Comparison of ENCODE assay signal across 8 cellular contexts in genomic region chr2:42792087-42792582, GRCh38. TPM values are rescaled to one million over a fixed set of nuclear protein-coding genes. Genes with fewer than 3 reads are reported as not detected.
A peak's percentile ranks its signal among the peaks of the same experiment; 100 is the strongest.
DNase-seq lines count a peak whose midpoint lies in the region; ATAC-seq and TF ChIP-seq lines count a peak whose summit lies in the region.

No MANE protein-coding gene starts in this region.

- H3K27me3 ChIP-seq in BJ (ENCODE audit: control insufficient read depth, insufficient read depth, low read length) (peaks cover 12% of the 10 kb centered on the region), RWPE2 (ENCODE audit: insufficient read depth, poor library complexity, severe bottlenecking) (peaks cover 13% of the 10 kb centered on the region), neural cell (ENCODE audit: insufficient read depth, low read depth, low read length) (peaks cover 32% of the 10 kb centered on the region)

- peak overlapping the region; percentile 22 for H3K4me3 ChIP-seq in BJ (ENCODE audit: low read depth, low read length)
- peak overlapping the region; percentile 25 for H3K4me3 ChIP-seq in RWPE2 (ENCODE audit: severe bottlenecking)
- peak overlapping the region; percentile 23 for H3K4me3 ChIP-seq in neural cell (ENCODE audit: low read length)

- no peaks in the 10 kb centered on the region for H4K20me1 ChIP-seq in neural cell (ENCODE audit: insufficient read depth)

- CTCF ChIA-PET in BJ (lab: Yijun Ruan, JAX) = interaction anchor here (1.0 kb wide), 1 partner anchor 9 kb away, joined by 3 read pairs; no protein-coding TSS in a partner anchor

- no peak for TF ChIP-seq RAD21 in neural cell (conservative IDR thresholded peaks at IDR 0.05)

- H3K36me3 ChIP-seq in BJ (ENCODE audit: control insufficient read depth, insufficient read depth, low read length) (no peaks in the 10 kb centered on the region), RWPE2 (ENCODE audit: low read depth) (no peaks in the 10 kb centered on the region), neural cell (ENCODE audit: insufficient read depth, low read length) (no peaks in the 10 kb centered on the region)

- DNase-seq in BJ (ENCODE audit: low read depth) (no peak), RWPE2 (ENCODE audit: low spot score) (no peak), GOT3 (lab: John Stamatoyannopoulos, UW) (no peak), NCI-H1417 (lab: John Stamatoyannopoulos, UW) (no peak), AG08395 (ENCODE audit: low spot score) (no peak)

- peak; percentile 24 for ATAC-seq in GM21529 (IDR thresholded peaks at IDR 0.05; ENCODE audit: unreplicated experiment)
- peak; percentile 28; the same call in 2 of the 3 replicates for ATAC-seq in RWPE2 (ENCODE audit: low read depth)
- peak; percentile 60 for ATAC-seq in esophagus mucosa

- H3K9me2 ChIP-seq in neural cell (ENCODE audit: insufficient read depth, low read length) = no peaks in the 10 kb centered on the region

- no peak overlapping the region for H3K27ac ChIP-seq in RWPE2 (ENCODE audit: poor library complexity, severe bottlenecking)
- H3K27ac ChIP-seq in neural cell (ENCODE audit: low read length) = no peak overlapping the region

- no peak for TF ChIP-seq CTCF in BJ (IDR thresholded peaks at IDR 0.05; ENCODE audit: insufficient read depth, low read depth, low read length)
- TF ChIP-seq CTCF in RWPE2 (IDR thresholded peaks at IDR 0.05; ENCODE audit: poor library complexity, severe bottlenecking) = no peak
- TF ChIP-seq CTCF in neural cell (IDR thresholded peaks at IDR 0.05; ENCODE audit: poor library complexity, severe bottlenecking) = no peak

- POLR2A ChIA-PET in BJ (lab: Charles Lee) = no interaction called here

- no peaks in the 10 kb centered on the region for H3K79me2 ChIP-seq in neural cell (replicated peaks; ENCODE audit: insufficient read depth, low read length)

- H3K9me3 ChIP-seq in RWPE2 (ENCODE audit: severe bottlenecking) (no peaks in the 10 kb centered on the region), neural cell (ENCODE audit: low read length) (no peaks in the 10 kb centered on the region)

- H3K4me2 ChIP-seq in neural cell (ENCODE audit: low read length) = no peak overlapping the region

- H3K9ac ChIP-seq in neural cell (ENCODE audit: low read length) = no peak overlapping the region

- H2AFZ ChIP-seq in neural cell (ENCODE audit: low read depth, low read length) = no peak overlapping the region

- no peaks in the 10 kb centered on the region for H3F3A ChIP-seq in neural cell (ENCODE audit: insufficient read depth, low read length, poor library complexity, severe bottlenecking)

- TF ChIP-seq EP300 in neural cell (conservative IDR thresholded peaks at IDR 0.05; ENCODE audit: poor library complexity, severe bottlenecking) = no peak

- peaks cover 11% of the 10 kb centered on the region for H3K4me1 ChIP-seq in RWPE2 (ENCODE audit: insufficient read depth, poor library complexity, severe bottlenecking)

TF ChIP-seq in neural cell, 6 proteins besides CTCF, POLR2A, EP300 and RAD21:
- no peak for TF ChIP-seq TAF1 (IDR thresholded peaks at IDR 0.05; ENCODE audit: low read depth)
- TF ChIP-seq POLR2AphosphoS5 (IDR thresholded peaks at IDR 0.05) = no peak
- TF ChIP-seq, protein P1, sequence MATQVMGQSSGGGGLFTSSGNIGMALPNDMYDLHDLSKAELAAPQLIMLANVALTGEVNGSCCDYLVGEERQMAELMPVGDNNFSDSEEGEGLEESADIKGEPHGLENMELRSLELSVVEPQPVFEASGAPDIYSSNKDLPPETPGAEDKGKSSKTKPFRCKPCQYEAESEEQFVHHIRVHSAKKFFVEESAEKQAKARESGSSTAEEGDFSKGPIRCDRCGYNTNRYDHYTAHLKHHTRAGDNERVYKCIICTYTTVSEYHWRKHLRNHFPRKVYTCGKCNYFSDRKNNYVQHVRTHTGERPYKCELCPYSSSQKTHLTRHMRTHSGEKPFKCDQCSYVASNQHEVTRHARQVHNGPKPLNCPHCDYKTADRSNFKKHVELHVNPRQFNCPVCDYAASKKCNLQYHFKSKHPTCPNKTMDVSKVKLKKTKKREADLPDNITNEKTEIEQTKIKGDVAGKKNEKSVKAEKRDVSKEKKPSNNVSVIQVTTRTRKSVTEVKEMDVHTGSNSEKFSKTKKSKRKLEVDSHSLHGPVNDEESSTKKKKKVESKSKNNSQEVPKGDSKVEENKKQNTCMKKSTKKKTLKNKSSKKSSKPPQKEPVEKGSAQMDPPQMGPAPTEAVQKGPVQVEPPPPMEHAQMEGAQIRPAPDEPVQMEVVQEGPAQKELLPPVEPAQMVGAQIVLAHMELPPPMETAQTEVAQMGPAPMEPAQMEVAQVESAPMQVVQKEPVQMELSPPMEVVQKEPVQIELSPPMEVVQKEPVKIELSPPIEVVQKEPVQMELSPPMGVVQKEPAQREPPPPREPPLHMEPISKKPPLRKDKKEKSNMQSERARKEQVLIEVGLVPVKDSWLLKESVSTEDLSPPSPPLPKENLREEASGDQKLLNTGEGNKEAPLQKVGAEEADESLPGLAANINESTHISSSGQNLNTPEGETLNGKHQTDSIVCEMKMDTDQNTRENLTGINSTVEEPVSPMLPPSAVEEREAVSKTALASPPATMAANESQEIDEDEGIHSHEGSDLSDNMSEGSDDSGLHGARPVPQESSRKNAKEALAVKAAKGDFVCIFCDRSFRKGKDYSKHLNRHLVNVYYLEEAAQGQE (IDR thresholded peaks at IDR 0.05; ENCODE audit: borderline replicate concordance) = no peak
- no peak for TF ChIP-seq EZH2 (IDR thresholded peaks at IDR 0.05; ENCODE audit: borderline replicate concordance, insufficient read depth, low read length, poor library complexity, severe bottlenecking)
- TF ChIP-seq SMC3 (conservative IDR thresholded peaks at IDR 0.05; ENCODE audit: poor library complexity) = no peak
- no peak for TF ChIP-seq MXI1 (conservative IDR thresholded peaks at IDR 0.05; ENCODE audit: poor library complexity, severe bottlenecking)

RNA-seq across cellular contexts. Expression of gene HAAO, which starts 0.2 kb away (rescaled TPM):
- 0.31 and 0.54 TPM in 2 replicates for polyA plus RNA-seq in BJ (2011; rRNA removed)
- 0.62 TPM in 1 of 2 replicates, not detected in the other for polyA minus RNA-seq in BJ (2011; rRNA and poly(A)+ RNA removed)
- total RNA-seq in esophagus mucosa = 4.1 TPM
- not detected in 2 replicates for polyA plus RNA-seq in neural cell
- polyA minus RNA-seq in neural cell = not detected in 2 replicates

RNA-seq across cellular contexts. Expression of gene OXER1, which starts 28.2 kb away (rescaled TPM):
- polyA plus RNA-seq in BJ (2011; rRNA removed) = not detected in 2 replicates
- 0.26 TPM in 1 of 2 replicates, not detected in the other for polyA minus RNA-seq in BJ (2011; rRNA and poly(A)+ RNA removed)
- total RNA-seq in esophagus mucosa = 0.40 TPM
- polyA plus RNA-seq in neural cell = not detected in 2 replicates
- polyA minus RNA-seq in neural cell = not detected in 2 replicates
